Comparison of ENCODE assay signal across 19 cellular contexts in the genomic region with DNA sequence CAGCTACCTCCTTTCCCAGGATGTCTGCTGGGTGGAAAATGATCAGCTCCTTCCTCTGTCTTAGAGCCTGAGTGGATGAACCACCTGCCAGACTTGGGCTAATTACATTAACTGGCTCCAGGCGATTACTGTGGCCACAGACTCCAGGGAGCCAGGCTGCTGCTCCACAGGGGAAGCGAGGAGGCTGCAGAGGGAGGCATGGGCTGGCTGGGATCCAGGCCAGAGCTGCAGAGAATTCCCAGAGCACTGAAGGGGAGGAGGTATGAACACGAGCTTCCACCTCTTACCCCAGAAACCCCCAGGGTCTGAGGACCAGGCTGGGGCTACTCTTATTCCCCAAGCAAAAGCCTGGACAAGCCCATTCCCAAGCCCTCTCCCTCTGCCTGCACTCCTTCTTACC.
A peak's percentile ranks its signal among the peaks of the same experiment; 100 is the strongest.
DNase-seq lines count a peak whose midpoint lies in the region; ATAC-seq and TF ChIP-seq lines count a peak whose summit lies in the region.
"Had no signal": no experiment of that assay in that cellular context is flagged by ENCODE, and none has a peak within 500 bp of the region (broad histone marks: within the 10 kb centered on the region; RNA-seq: fewer than 3 reads in every experiment).

No MANE protein-coding gene starts in this region.

- H3K4me1 ChIP-seq in iPS-20b (ENCODE audit: insufficient read depth, low read length) = peaks cover 3% of the 10 kb centered on the region; the same call in 1 of the 2 replicates

- no peak overlapping the region for H3K4me3 Mint-ChIP-seq in type B pancreatic cell

- no peak overlapping the region for H3K27ac ChIP-seq in iPS-20b (ENCODE audit: low read length)
- H3K27ac ChIP-seq: HL-60, KMS-11, VCaP had no signal

- H3K36me3 Mint-ChIP-seq in type B pancreatic cell = no peaks in the 10 kb centered on the region

- ATAC-seq in GM21447 (IDR thresholded peaks at IDR 0.05; ENCODE audit: unreplicated experiment) (no peak), HG03135 (IDR thresholded peaks at IDR 0.05; ENCODE audit: unreplicated experiment) (no peak)

- peak; percentile 14 for DNase-seq in DMS153 treated with DMSO at 0.1 percent for 48 hours (lab: John Stamatoyannopoulos, UW; ENCODE audit: unreplicated experiment)
- peak; percentile 47 for DNase-seq in NCI-H1694 treated with DMSO at 0.1 percent for 48 hours (lab: John Stamatoyannopoulos, UW)
- DNase-seq in NCI-H69 (lab: John Stamatoyannopoulos, UW) = peak; percentile 94
- DNase-seq in AG08396 (ENCODE audit: low spot score) = no peak
- DNase-seq in type B pancreatic cell (ENCODE audit: extremely low spot score, unreplicated experiment) = no peak
- DNase-seq: activated effector memory CD4-positive, alpha-beta T cell treated with Interleukin-2 at 50 U/mL for 16 hours; amniotic stem cell; cerebellar nuclear complex; COR-L47; foreskin fibroblast; NCI-H2029 treated with DMSO at 0.1 percent for 48 hours; stimulated activated naive CD4-positive, alpha-beta T cell treated with Interleukin-2 at 50 U/mL for 16 hours; SW 1271 had no signal

- no peaks in the 10 kb centered on the region for H3K36me3 ChIP-seq in iPS-20b (ENCODE audit: insufficient read depth, low read depth, low read length)

- peaks cover 36% of the 10 kb centered on the region for H3K27me3 Mint-ChIP-seq in type B pancreatic cell

- H3K9me3 ChIP-seq in iPS-20b (ENCODE audit: insufficient read depth, low read depth, low read length) = no peaks in the 10 kb centered on the region

- peaks cover 4% of the 10 kb centered on the region; the same call in 1 of the 2 replicates for H3K27me3 ChIP-seq in iPS-20b (ENCODE audit: insufficient read depth, low read length)

- H3K9me3 Mint-ChIP-seq in type B pancreatic cell = no peaks in the 10 kb centered on the region

- H3K4me3 ChIP-seq in iPS-20b (ENCODE audit: low read length) = no peak overlapping the region

- H3K27ac Mint-ChIP-seq in type B pancreatic cell = no peak overlapping the region

- 0 out of 2 replicates have a peak overlapping the region, but pooled peaks have one; percentile 14 for H3K9ac ChIP-seq in iPS-20b (ENCODE audit: low read depth, low read length)
- H3K9ac ChIP-seq: KMS-11 had no signal

- TF ChIP-seq CTCF in type B pancreatic cell (conservative IDR thresholded peaks at IDR 0.05) = no peak

- H3K4me1 Mint-ChIP-seq in type B pancreatic cell (ENCODE audit: unreplicated experiment) = no peaks in the 10 kb centered on the region

Comparison
In these comparisons a context has a peak if more than half of its experiments do, and no peak if none do; other contexts are left out.
1. DNase-seq: peak in DMS153 treated with DMSO at 0.1 percent for 48 hours (single experiment), NCI-H1694 treated with DMSO at 0.1 percent for 48 hours (single experiment) and NCI-H69 (single experiment); none in AG08396 (single experiment) and type B pancreatic cell (single experiment).